Comparison of ENCODE assay signal across 11 cellular contexts in genomic region chr5:102554728-102555127, GRCh38. TPM values are rescaled to one million over a fixed set of nuclear protein-coding genes. Genes with fewer than 3 reads are reported as not detected.
DNase-seq lines count a peak whose midpoint lies in the region; ATAC-seq, FAIRE-seq and TF ChIP-seq lines count a peak whose summit lies in the region.
"Had no signal": no experiment of that assay in that cellular context is flagged by ENCODE, and none has a peak within 500 bp of the region (broad histone marks: within the 10 kb centered on the region; RNA-seq: fewer than 3 reads in every experiment).

No MANE protein-coding gene starts in this region.

- intact Hi-C loops in kidney (cut with DNase I), result no loop called here

- FAIRE-seq in kidney (lab: Jason Lieb, UNC), result no peak
- FAIRE-seq in GM19239 (lab: Jason Lieb, UNC), result no peak

- H3K27ac ChIP-seq in kidney (ENCODE audit: low read depth in 2 of 2, low read length in 2 of 2), result no peak overlapping the region

- TF ChIP-seq CTCF in kidney (IDR thresholded peaks at IDR 0.05; ENCODE audit: borderline replicate concordance, extremely low read depth, insufficient read depth), result peak; percentile 19

- H3K4me3 ChIP-seq in kidney (ENCODE audit: low read length in 2 of 2), result no peak overlapping the region

- H3K9me3 Mint-ChIP-seq in activated CD8-positive, alpha-beta memory T cell treated with anti-CD3 and anti-CD28 coated beads, Interleukin-2, amount 10 ng/mL, durations not matched to agents 7 days and 5 days (ENCODE audit: low read depth), result no peaks in the 10 kb centered on the region
- H3K9me3 Mint-ChIP-seq in stimulated activated effector memory CD8-positive, alpha-beta T cell treated with anti-CD3 and anti-CD28 coated beads, Interleukin-12 subunit alpha, Interleukin-12 subunit beta, amount 100 ng/mL, for 72 hours, result no peaks in the 10 kb centered on the region

- CTCF ChIA-PET in activated CD8-positive, alpha-beta memory T cell treated with anti-CD3 and anti-CD28 coated beads, Interleukin-2, amount 10 ng/mL, durations not matched to agents 7 days and 5 days (lab: Charles Lee), result interaction anchor here (0.8 kb wide), 1 partner anchor 9 kb away, joined by 3 read pairs; no protein-coding TSS in a partner anchor

- H3K36me3 Mint-ChIP-seq in activated CD8-positive, alpha-beta memory T cell treated with anti-CD3 and anti-CD28 coated beads, Interleukin-2, amount 10 ng/mL, durations not matched to agents 7 days and 5 days, result no peaks in the 10 kb centered on the region
- H3K36me3 Mint-ChIP-seq in stimulated activated effector memory CD8-positive, alpha-beta T cell treated with anti-CD3 and anti-CD28 coated beads, Interleukin-12 subunit alpha, Interleukin-12 subunit beta, amount 100 ng/mL, for 72 hours, result no peaks in the 10 kb centered on the region

- DNase-seq in ELR (ENCODE audit: low read depth) (peak; percentile 52), OCI-M1 (lab: John Stamatoyannopoulos, UW) (peak; percentile 59), kidney (no peak), GM19239 (ENCODE audit: insufficient read length, low spot score) (no peak)
- DNase-seq in activated CD8-positive, alpha-beta memory T cell treated with anti-CD3 and anti-CD28 coated beads, Interleukin-2, amount 10 ng/mL, durations not matched to agents 7 days and 5 days, result no peak
- DNase-seq in activated effector memory CD4-positive, alpha-beta T cell treated with Interleukin-2 at 50 U/mL for 16 hours, result no peak
- DNase-seq in stimulated activated effector memory CD8-positive, alpha-beta T cell treated with anti-CD3 and anti-CD28 coated beads, Interleukin-12 subunit alpha, Interleukin-12 subunit beta, amount 100 ng/mL, for 72 hours (ENCODE audit: low spot score in 2 of 2), result no peak
- DNase-seq: NCI-H1930, occipital lobe had no signal

- peak; percentile 37 for ATAC-seq in HG02885 (IDR thresholded peaks at IDR 0.05; ENCODE audit: poor library complexity, unreplicated experiment)
- no peak for ATAC-seq in activated CD8-positive, alpha-beta memory T cell treated with anti-CD3 and anti-CD28 coated beads, Interleukin-2, amount 10 ng/mL, durations not matched to agents 7 days and 5 days
- ATAC-seq in stimulated activated effector memory CD8-positive, alpha-beta T cell treated with anti-CD3 and anti-CD28 coated beads, Interleukin-12 subunit alpha, Interleukin-12 subunit beta, amount 100 ng/mL, for 72 hours, result no peak
- ATAC-seq: activated CD4-positive, CD25-positive, alpha-beta regulatory T cell treated with anti-CD3 and anti-CD28 coated beads, Interleukin-2, amount 50 U/mL, for 24 hours had no signal

- H3K4me3 Mint-ChIP-seq in activated CD8-positive, alpha-beta memory T cell treated with anti-CD3 and anti-CD28 coated beads, Interleukin-2, amount 10 ng/mL, durations not matched to agents 7 days and 5 days, result no peak overlapping the region
- no peak overlapping the region for H3K4me3 Mint-ChIP-seq in stimulated activated effector memory CD8-positive, alpha-beta T cell treated with anti-CD3 and anti-CD28 coated beads, Interleukin-12 subunit alpha, Interleukin-12 subunit beta, amount 100 ng/mL, for 72 hours

- H3K9ac ChIP-seq in kidney (ENCODE audit: low read length in 2 of 2), result no peak overlapping the region

- H3K4me1 Mint-ChIP-seq in activated CD8-positive, alpha-beta memory T cell treated with anti-CD3 and anti-CD28 coated beads, Interleukin-2, amount 10 ng/mL, durations not matched to agents 7 days and 5 days, result no peaks in the 10 kb centered on the region
- no peaks in the 10 kb centered on the region for H3K4me1 Mint-ChIP-seq in stimulated activated effector memory CD8-positive, alpha-beta T cell treated with anti-CD3 and anti-CD28 coated beads, Interleukin-12 subunit alpha, Interleukin-12 subunit beta, amount 100 ng/mL, for 72 hours

- no peaks in the 10 kb centered on the region for H3K36me3 ChIP-seq in kidney (ENCODE audit: control insufficient read depth in 1 of 2, insufficient read depth in 2 of 2, low read length in 2 of 2)

- peaks cover 13% of the 10 kb centered on the region for H3K27me3 Mint-ChIP-seq in activated CD8-positive, alpha-beta memory T cell treated with anti-CD3 and anti-CD28 coated beads, Interleukin-2, amount 10 ng/mL, durations not matched to agents 7 days and 5 days

- H3K27ac Mint-ChIP-seq in activated CD8-positive, alpha-beta memory T cell treated with anti-CD3 and anti-CD28 coated beads, Interleukin-2, amount 10 ng/mL, durations not matched to agents 7 days and 5 days, result no peak overlapping the region
- H3K27ac Mint-ChIP-seq in stimulated activated effector memory CD8-positive, alpha-beta T cell treated with anti-CD3 and anti-CD28 coated beads, Interleukin-12 subunit alpha, Interleukin-12 subunit beta, amount 100 ng/mL, for 72 hours, result no peak overlapping the region

- H3K9me3 ChIP-seq in kidney (ENCODE audit: control insufficient read depth in 1 of 2, low read length in 2 of 2), result no peaks in the 10 kb centered on the region

- no peaks in the 10 kb centered on the region for H3K4me1 ChIP-seq in kidney (ENCODE audit: control insufficient read depth in 1 of 2, insufficient read depth in 1 of 2, low read depth in 1 of 2, low read length in 2 of 2)

RNA-seq across cellular contexts. Expression of gene SLCO6A1, which starts 55.9 kb away (rescaled TPM):
- not detected for total RNA-seq in kidney
- polyA plus RNA-seq in kidney (ENCODE audit: insufficient read depth, low read depth, low replicate concordance), result not detected
- not detected for total RNA-seq in activated CD8-positive, alpha-beta memory T cell treated with anti-CD3 and anti-CD28 coated beads, Interleukin-2, amount 10 ng/mL, durations not matched to agents 7 days and 5 days

Comparison
In these comparisons a context has a peak if more than half of its experiments do, and no peak if none do; other contexts are left out.
1. DNase-seq: peak in ELR (single experiment) and OCI-M1 (single experiment); none in kidney (single experiment), activated CD8-positive, alpha-beta memory T cell treated with anti-CD3 and anti-CD28 coated beads, Interleukin-2, amount 10 ng/mL, durations not matched to agents 7 days and 5 days (single experiment), activated effector memory CD4-positive, alpha-beta T cell treated with Interleukin-2 at 50 U/mL for 16 hours (single experiment), stimulated activated effector memory CD8-positive, alpha-beta T cell treated with anti-CD3 and anti-CD28 coated beads, Interleukin-12 subunit alpha, Interleukin-12 subunit beta, amount 100 ng/mL, for 72 hours (0 of 2) and GM19239 (single experiment).